In genomic region chr12:3810540-3810939, GRCh38 we compare ENCODE assay signal across 27 cellular contexts.
"Had no signal": no experiment of that assay in that cellular context is flagged by ENCODE, and none has a peak within 500 bp of the region (broad histone marks: within the 10 kb centered on the region; RNA-seq: fewer than 3 reads in every experiment).

No MANE protein-coding gene starts in this region.

- H3K27me3 ChIP-seq: breast epithelium, esophagus squamous epithelium, gastrocnemius medialis, left lung, neutrophil, ovary, spleen, upper lobe of left lung had no signal

- H3K36me3 ChIP-seq: gastrocnemius medialis, ovary, prostate gland had no signal

- H3K4me3 ChIP-seq: breast epithelium, coronary artery, esophagus squamous epithelium, gastrocnemius medialis, left lung, ovary, prostate gland, spleen, thoracic aorta, upper lobe of left lung had no signal

- H3K9me3 ChIP-seq: breast epithelium, esophagus squamous epithelium, gastrocnemius medialis, left lung, neutrophil, ovary, prostate gland, spleen, thoracic aorta, upper lobe of left lung had no signal

- H3K4me1 ChIP-seq: breast epithelium, esophagus squamous epithelium, gastrocnemius medialis, left lung, upper lobe of left lung had no signal

- DNase-seq: activated CD4-positive, alpha-beta memory T cell treated with anti-CD3 and anti-CD28 coated beads for 36 hours; activated CD4-positive, alpha-beta T cell treated with anti-CD3 and anti-CD28 coated beads for 4 hours; activated CD4-positive, CD25-positive, alpha-beta regulatory T cell; activated CD8-positive, alpha-beta memory T cell treated with anti-CD3 and anti-CD28 coated beads, Interleukin-2, amount 10 ng/mL, durations not matched to agents 7 days and 5 days; activated gamma-delta T cell treated with Interleukin-2 at 50 U/mL for 16 hours; activated T-cell treated with anti-CD3 and anti-CD28 coated beads for 4 hours; amniotic stem cell; endodermal cell; esophagus squamous epithelium; gastrocnemius medialis; hippocampal formation; kidney glomerular epithelial cell; left lung; ovary; spleen; stimulated activated CD4-positive, alpha-beta T cell treated with anti-CD3 and anti-CD28 coated beads, Interleukin-4, amount 100 ng/mL, for 1 hour; stimulated activated naive CD4-positive, alpha-beta T cell treated with Interleukin-2 at 50 U/mL for 16 hours; T1000; upper lobe of left lung had no signal

- H3K4me1 Mint-ChIP-seq: nephron had no signal

- H3K27me3 Mint-ChIP-seq: activated CD4-positive, alpha-beta memory T cell treated with anti-CD3 and anti-CD28 coated beads for 36 hours; activated CD8-positive, alpha-beta memory T cell treated with anti-CD3 and anti-CD28 coated beads, Interleukin-2, amount 10 ng/mL, durations not matched to agents 7 days and 5 days; activated naive CD8-positive, alpha-beta T cell had no signal

- H3K27ac ChIP-seq: breast epithelium, coronary artery, esophagus squamous epithelium, gastrocnemius medialis, left lung, neutrophil, ovary, prostate gland, spleen, thoracic aorta, upper lobe of left lung had no signal

- H3K4me3 Mint-ChIP-seq: activated CD4-positive, alpha-beta memory T cell treated with anti-CD3 and anti-CD28 coated beads for 36 hours; activated CD8-positive, alpha-beta memory T cell treated with anti-CD3 and anti-CD28 coated beads, Interleukin-2, amount 10 ng/mL, durations not matched to agents 7 days and 5 days; activated naive CD8-positive, alpha-beta T cell; endodermal cell; mesothelial cell of epicardium; nephron had no signal

- H3K9me3 Mint-ChIP-seq: activated CD4-positive, alpha-beta memory T cell treated with anti-CD3 and anti-CD28 coated beads for 36 hours; endodermal cell; mesothelial cell of epicardium; nephron had no signal

- ATAC-seq: activated CD8-positive, alpha-beta memory T cell treated with anti-CD3 and anti-CD28 coated beads, Interleukin-2, amount 10 ng/mL, durations not matched to agents 7 days and 5 days; gastrocnemius medialis; left lung had no signal

- H3K27ac Mint-ChIP-seq: activated CD4-positive, alpha-beta memory T cell treated with anti-CD3 and anti-CD28 coated beads for 36 hours; activated CD8-positive, alpha-beta memory T cell treated with anti-CD3 and anti-CD28 coated beads, Interleukin-2, amount 10 ng/mL, durations not matched to agents 7 days and 5 days; activated naive CD8-positive, alpha-beta T cell; endodermal cell; mesothelial cell of epicardium; nephron had no signal
